ENCODE assay signal across 8 cellular contexts in genomic region chrX:57453901-57454300, GRCh38.
A peak's percentile ranks its signal among the peaks of the same experiment; 100 is the strongest.
DNase-seq lines count a peak whose midpoint lies in the region; ATAC-seq and TF ChIP-seq lines count a peak whose summit lies in the region.

No MANE protein-coding gene starts in this region.

- CTCF ChIA-PET in BJ (lab: Yijun Ruan, JAX): interaction anchor here (0.6 kb wide), 1 partner anchor 690 kb away, joined by 3 read pairs; no protein-coding TSS in a partner anchor

- peaks cover 0 to 2% of the 10 kb centered on the region in 2 donors for H3K4me1 Mint-ChIP-seq in stimulated activated naive B cell treated with anti-CD40 and anti-IgM and Interleukin-4, amounts not matched to agents 10 μg/mL and 1 μg/mL and 100 μg/mL, for 72 hours

- H3K27ac Mint-ChIP-seq in stimulated activated naive B cell treated with anti-CD40 and anti-IgM and Interleukin-4, amounts not matched to agents 10 μg/mL and 1 μg/mL and 100 μg/mL, for 72 hours: no peak overlapping the region

- POLR2A ChIA-PET in BJ (lab: Charles Lee): no interaction called here

- H3K27me3 Mint-ChIP-seq in stimulated activated naive B cell treated with anti-CD40 and anti-IgM and Interleukin-4, amounts not matched to agents 10 μg/mL and 1 μg/mL and 100 μg/mL, for 72 hours: peaks cover 0 to 9% of the 10 kb centered on the region in 2 donors

- H3K9me3 Mint-ChIP-seq in stimulated activated naive B cell treated with anti-CD40 and anti-IgM and Interleukin-4, amounts not matched to agents 10 μg/mL and 1 μg/mL and 100 μg/mL, for 72 hours: no peaks in the 10 kb centered on the region

- no peaks in the 10 kb centered on the region for H3K36me3 Mint-ChIP-seq in stimulated activated naive B cell treated with anti-CD40 and anti-IgM and Interleukin-4, amounts not matched to agents 10 μg/mL and 1 μg/mL and 100 μg/mL, for 72 hours

- ATAC-seq in GM18505 (IDR thresholded peaks at IDR 0.05; ENCODE audit: unreplicated experiment) (peak; percentile 61), HG03108 (IDR thresholded peaks at IDR 0.05; ENCODE audit: unreplicated experiment) (peak; percentile 54)
- ATAC-seq in stimulated activated naive B cell treated with anti-CD40 and anti-IgM and Interleukin-4, amounts not matched to agents 10 μg/mL and 1 μg/mL and 100 μg/mL, for 72 hours (replicated peaks): peak; percentile 63 to 67

- no peak overlapping the region for H3K4me3 ChIP-seq in BJ (ENCODE audit: low read depth, low read length)

- no peak overlapping the region for H3K4me3 Mint-ChIP-seq in stimulated activated naive B cell treated with anti-CD40 and anti-IgM and Interleukin-4, amounts not matched to agents 10 μg/mL and 1 μg/mL and 100 μg/mL, for 72 hours

- no peaks in the 10 kb centered on the region for H3K27me3 ChIP-seq in BJ (ENCODE audit: control insufficient read depth, insufficient read depth, low read length)

- TF ChIP-seq POLR2A in GM18505 (IDR thresholded peaks at IDR 0.05; ENCODE audit: borderline replicate concordance, extremely low read depth, insufficient read depth, insufficient read length): no peak
- no peak for TF ChIP-seq POLR2A in erythroblast (IDR thresholded peaks at IDR 0.05; ENCODE audit: low read length)

- peak; percentile 43 for TF ChIP-seq CTCF in BJ (IDR thresholded peaks at IDR 0.05; ENCODE audit: insufficient read depth, low read depth, low read length)

- DNase-seq in BJ (ENCODE audit: low read depth) (no peak), SK-N-DZ (ENCODE audit: low spot score) (peak; percentile 25), erythroblast (lab: John Stamatoyannopoulos, UW) (peak; percentile 20 to 42), NK-92 (lab: John Stamatoyannopoulos, UW; ENCODE audit: unreplicated experiment) (no peak)
- DNase-seq in stimulated activated naive B cell treated with anti-CD40 and anti-IgM and Interleukin-4, amounts not matched to agents 10 μg/mL and 1 μg/mL and 100 μg/mL, for 72 hours: peak; percentile 2
- no peak for DNase-seq in effector CD8-positive, alpha-beta T cell (lab: John Stamatoyannopoulos, UW)

- H3K36me3 ChIP-seq in BJ (ENCODE audit: control insufficient read depth, insufficient read depth, low read length): no peaks in the 10 kb centered on the region

Comparison
In these comparisons a context has a peak if more than half of its experiments do, and no peak if none do; other contexts are left out.
1. DNase-seq: peak in SK-N-DZ (single experiment), erythroblast (2 of 2) and stimulated activated naive B cell treated with anti-CD40 and anti-IgM and Interleukin-4, amounts not matched to agents 10 μg/mL and 1 μg/mL and 100 μg/mL, for 72 hours (single experiment); none in BJ (single experiment), effector CD8-positive, alpha-beta T cell (single experiment) and NK-92 (single experiment).
2. Peak in every context shown above with its lines, with median percentiles within 50 percentile points of each other: ATAC-seq.